8 cellular contexts compared by ENCODE assay signal in genomic region chr16:76265434-76266045, GRCh38. TPM values are rescaled to one million over a fixed set of nuclear protein-coding genes. Genes with fewer than 3 reads are reported as not detected.
DNase-seq lines count a peak whose midpoint lies in the region; ATAC-seq, FAIRE-seq and TF ChIP-seq lines count a peak whose summit lies in the region.

No MANE protein-coding gene starts in this region.

- H3F3A ChIP-seq in SK-N-SH (replicated peaks; ENCODE audit: insufficient read depth) = no peaks in the 10 kb centered on the region

- H4K20me1 ChIP-seq in SK-N-SH (ENCODE audit: insufficient read depth) = no peaks in the 10 kb centered on the region

- FAIRE-seq in GM12892 (lab: Jason Lieb, UNC) = no peak

- peak; percentile 52 for TF ChIP-seq CTCF in SK-N-SH (IDR thresholded peaks at IDR 0.05)

- no peaks in the 10 kb centered on the region for H3K9me2 ChIP-seq in SK-N-SH

- H3K4me1 ChIP-seq in SK-N-SH (ENCODE audit: control insufficient read depth in 1 of 2, insufficient read depth in 2 of 2, low read depth in 1 of 2, low read length in 1 of 2) = no peaks in the 10 kb centered on the region

- H3K4me2 ChIP-seq in SK-N-SH = no peak overlapping the region

- intact Hi-C loops in left ventricle myocardium superior (cut with micrococcal nuclease) = no loop called here

- no peak for TF ChIP-seq RAD21 in SK-N-SH (IDR thresholded peaks at IDR 0.05; ENCODE audit: low read length)

- ATAC-seq in GM19351 (IDR thresholded peaks at IDR 0.05; ENCODE audit: unreplicated experiment) (peak; percentile 90), HG03432 (IDR thresholded peaks at IDR 0.05; ENCODE audit: unreplicated experiment) (peak; percentile 94), left ventricle myocardium superior (no peak)

- no peak for TF ChIP-seq EP300 in SK-N-SH (IDR thresholded peaks at IDR 0.05; ENCODE audit: borderline replicate concordance in 1 of 2, low read depth in 1 of 2, low read length in 1 of 2)

- no peaks in the 10 kb centered on the region for H3K79me2 ChIP-seq in SK-N-SH (ENCODE audit: insufficient read depth)

- 0 out of 2 replicates have a peak, but pooled peaks cover 3% of the 10 kb centered on the region for H3K9me3 ChIP-seq in SK-N-SH

- WGBS in SK-N-SH (ENCODE audit: low lambda C conversion rate) = 7% methylated on average over 2 of the region's 2 CpGs

- POLR2A ChIA-PET in SK-N-SH (lab: Yijun Ruan, JAX) = no interaction called here

- TF ChIP-seq POLR2A in GM12892 (IDR thresholded peaks at IDR 0.05; ENCODE audit: low read depth, low read length) = no peak

- H3K4me3 ChIP-seq in SK-N-SH (ENCODE audit: low read depth in 2 of 2, low read length in 1 of 2) = no peak overlapping the region

- H3K9ac ChIP-seq in SK-N-SH = no peak overlapping the region

- no peak overlapping the region for H2AFZ ChIP-seq in SK-N-SH (ENCODE audit: low read depth)

- DNase-seq in ELF-1 (ENCODE audit: low read depth, low spot score) = peak; percentile 83
- DNase-seq in SK-N-SH = peak; percentile 10
- peak; percentile 67 for DNase-seq in iPS-NIHi11 (ENCODE audit: low spot score)
- no peak for DNase-seq in NCI-H226
- DNase-seq in GM12892 (ENCODE audit: insufficient read length) = no peak
- no peak for DNase-seq in left ventricle myocardium superior

- no peak overlapping the region for H3K27ac ChIP-seq in SK-N-SH (ENCODE audit: low read depth in 2 of 2, low read length in 1 of 2)

- no peaks in the 10 kb centered on the region for H3K36me3 ChIP-seq in SK-N-SH (replicated peaks in 1 of 2; ENCODE audit: control insufficient read depth in 1 of 2, insufficient read depth in 2 of 2, low read length in 1 of 2)

- CTCF ChIA-PET in SK-N-SH (lab: Yijun Ruan, JAX) = interaction anchor here (1.4 kb wide), 1 partner anchor 14 kb away, joined by 5 read pairs; no protein-coding TSS in a partner anchor

- H3K27me3 ChIP-seq in SK-N-SH (ENCODE audit: insufficient read depth) = no peaks in the 10 kb centered on the region

TF ChIP-seq in SK-N-SH, 30 proteins besides CTCF, POLR2A, EP300 and RAD21:
- no peak for TF ChIP-seq REST (IDR thresholded peaks at IDR 0.05; ENCODE audit: low read depth, low read length)
- TF ChIP-seq FOXM1 (IDR thresholded peaks at IDR 0.05; ENCODE audit: low read depth) = no peak
- no peak for TF ChIP-seq FOSL2 (IDR thresholded peaks at IDR 0.05; ENCODE audit: borderline replicate concordance, low read depth)
- no peak for TF ChIP-seq RCOR1 (IDR thresholded peaks at IDR 0.05; ENCODE audit: low read length)
- TF ChIP-seq YY1 (IDR thresholded peaks at IDR 0.05; ENCODE audit: low read depth) = no peak
- TF ChIP-seq SIN3A (IDR thresholded peaks at IDR 0.05; ENCODE audit: borderline replicate concordance, low read depth, low read length) = no peak

RNA-seq across cellular contexts. Expression of gene CNTNAP4, which starts 11.7 kb away (rescaled TPM):
- not detected in 2 replicates for polyA plus RNA-seq in SK-N-SH (2012; rRNA removed)
- polyA plus RNA-seq in SK-N-SH (2012; cell fraction: cytosol; rRNA removed) = 0.01 and 0.04 TPM in 2 replicates
- 0.01 and 0.02 TPM in 2 replicates for polyA plus RNA-seq in SK-N-SH (2012; cell fraction: nucleus; rRNA removed)
- polyA plus RNA-seq in GM12892 (2012; ENCODE audit: missing spikeins) = 0.89 TPM
- not detected for total RNA-seq in left ventricle myocardium superior

Comparison
In these comparisons a context has a peak if more than half of its experiments do, and no peak if none do; other contexts are left out.
1. DNase-seq: peak in ELF-1 (single experiment), SK-N-SH (single experiment) and iPS-NIHi11 (single experiment); none in NCI-H226 (single experiment), GM12892 (single experiment) and left ventricle myocardium superior (single experiment).